2 cellular contexts compared by ENCODE assay signal in the genomic region with DNA sequence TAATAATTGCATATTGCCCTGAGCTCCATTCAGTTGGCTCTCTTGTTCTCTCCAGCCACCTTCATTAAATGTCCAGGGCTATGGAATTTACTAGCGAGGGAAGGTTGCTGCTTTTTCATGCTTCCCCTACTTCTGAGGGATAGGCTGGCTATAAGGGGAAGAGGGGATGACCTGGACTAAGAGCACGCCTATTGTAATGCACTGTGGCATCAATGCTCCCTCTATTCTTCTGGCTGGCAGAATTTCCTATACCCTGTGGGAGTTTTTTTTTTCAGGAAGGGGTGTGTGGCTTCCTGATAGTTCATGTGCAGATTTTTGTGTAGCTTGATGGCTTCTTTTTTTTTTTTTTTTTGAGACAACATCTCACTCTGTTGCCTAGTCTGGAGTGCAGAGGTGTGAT.
TF ChIP-seq lines count a peak whose summit lies in the region.

No MANE protein-coding gene starts in this region.

TF ChIP-seq in SK-N-SH treated with all-trans-retinoic acid at 6 μM for 48 hours, 23 proteins besides CTCF, POLR2A, EP300 and RAD21 (continued from another document):
- TF ChIP-seq, protein P1, sequence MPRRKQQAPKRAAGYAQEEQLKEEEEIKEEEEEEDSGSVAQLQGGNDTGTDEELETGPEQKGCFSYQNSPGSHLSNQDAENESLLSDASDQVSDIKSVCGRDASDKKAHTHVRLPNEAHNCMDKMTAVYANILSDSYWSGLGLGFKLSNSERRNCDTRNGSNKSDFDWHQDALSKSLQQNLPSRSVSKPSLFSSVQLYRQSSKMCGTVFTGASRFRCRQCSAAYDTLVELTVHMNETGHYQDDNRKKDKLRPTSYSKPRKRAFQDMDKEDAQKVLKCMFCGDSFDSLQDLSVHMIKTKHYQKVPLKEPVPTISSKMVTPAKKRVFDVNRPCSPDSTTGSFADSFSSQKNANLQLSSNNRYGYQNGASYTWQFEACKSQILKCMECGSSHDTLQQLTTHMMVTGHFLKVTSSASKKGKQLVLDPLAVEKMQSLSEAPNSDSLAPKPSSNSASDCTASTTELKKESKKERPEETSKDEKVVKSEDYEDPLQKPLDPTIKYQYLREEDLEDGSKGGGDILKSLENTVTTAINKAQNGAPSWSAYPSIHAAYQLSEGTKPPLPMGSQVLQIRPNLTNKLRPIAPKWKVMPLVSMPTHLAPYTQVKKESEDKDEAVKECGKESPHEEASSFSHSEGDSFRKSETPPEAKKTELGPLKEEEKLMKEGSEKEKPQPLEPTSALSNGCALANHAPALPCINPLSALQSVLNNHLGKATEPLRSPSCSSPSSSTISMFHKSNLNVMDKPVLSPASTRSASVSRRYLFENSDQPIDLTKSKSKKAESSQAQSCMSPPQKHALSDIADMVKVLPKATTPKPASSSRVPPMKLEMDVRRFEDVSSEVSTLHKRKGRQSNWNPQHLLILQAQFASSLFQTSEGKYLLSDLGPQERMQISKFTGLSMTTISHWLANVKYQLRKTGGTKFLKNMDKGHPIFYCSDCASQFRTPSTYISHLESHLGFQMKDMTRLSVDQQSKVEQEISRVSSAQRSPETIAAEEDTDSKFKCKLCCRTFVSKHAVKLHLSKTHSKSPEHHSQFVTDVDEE (CRISPR knock-in tag; IDR thresholded peaks at IDR 0.05) = no peak
- no peak for TF ChIP-seq TCF4 (CRISPR knock-in tag; IDR thresholded peaks at IDR 0.05; ENCODE audit: borderline replicate concordance)
- TF ChIP-seq PPARA (CRISPR knock-in tag; IDR thresholded peaks at IDR 0.05; ENCODE audit: borderline replicate concordance) = no peak
- TF ChIP-seq CSDC2 (CRISPR knock-in tag; IDR thresholded peaks at IDR 0.05) = no peak
- no peak for TF ChIP-seq ZFP30 (CRISPR knock-in tag; IDR thresholded peaks at IDR 0.05)

TF ChIP-seq in SK-N-SH, 30 proteins besides CTCF, POLR2A, EP300 and RAD21 (continued from another document):
- TF ChIP-seq FOXM1 (IDR thresholded peaks at IDR 0.05; ENCODE audit: low read depth) (no peak), JUND (IDR thresholded peaks at IDR 0.05) (no peak)
